Comparison of ENCODE assay signal across 17 cellular contexts in the genomic region with DNA sequence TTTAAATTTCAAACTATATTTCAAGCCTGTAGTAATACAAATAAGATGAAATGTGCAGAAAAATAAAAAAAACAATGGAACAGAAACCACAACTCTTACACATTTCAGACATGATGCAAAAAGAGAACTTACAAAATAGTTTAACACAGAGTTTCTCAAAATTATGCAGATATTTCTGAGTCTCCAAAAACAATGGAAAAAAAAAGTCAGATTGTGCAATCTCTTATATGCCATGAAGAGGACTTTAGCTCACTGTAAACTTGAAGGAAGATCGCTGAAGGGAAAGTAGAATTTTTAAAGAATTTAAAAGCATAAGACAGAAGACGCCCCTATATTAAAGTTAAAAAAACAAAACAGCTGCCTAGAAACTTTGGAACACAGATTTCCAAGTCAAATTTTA. TPM values are rescaled to one million over a fixed set of nuclear protein-coding genes. Genes with fewer than 3 reads are reported as not detected.
DNase-seq lines count a peak whose midpoint lies in the region; ATAC-seq, FAIRE-seq and TF ChIP-seq lines count a peak whose summit lies in the region.
"Had no signal": no experiment of that assay in that cellular context is flagged by ENCODE, and none has a peak within 500 bp of the region (broad histone marks: within the 10 kb centered on the region; RNA-seq: fewer than 3 reads in every experiment).

No MANE protein-coding gene starts in this region.

- H3K79me2 ChIP-seq in HepG2 (ENCODE audit: insufficient read depth, low read length) (no peaks in the 10 kb centered on the region), K562 (ENCODE audit: control insufficient read depth, insufficient read depth, low read length) (peaks cover 5% of the 10 kb centered on the region; the same call in 1 of the 3 replicates)

- H3K27ac ChIP-seq in HepG2 (ENCODE audit: extremely low read length, insufficient read depth, low read length) (no peak overlapping the region), right lobe of liver (no peak overlapping the region), K562 (ENCODE audit: extremely low read depth, low read depth, low read length) (no peak overlapping the region)

- H3K4me3 ChIP-seq in HepG2 (replicated peaks in 1 of 3; ENCODE audit: insufficient read depth in 1 of 3, low read depth in 2 of 3, low read length in 3 of 3) (no peak overlapping the region), right lobe of liver (no peak overlapping the region), K562 (no peak overlapping the region), Caco-2 (ENCODE audit: low read depth, low read length) (no peak overlapping the region)
- H3K4me3 ChIP-seq: GM12878 had no signal

- intact Hi-C loops in HepG2 (cut with micrococcal nuclease; ENCODE audit: unreplicated experiment) (no loop called here), right lobe of liver (cut with DNase I) (no loop called here), K562 (cut with micrococcal nuclease) (no loop called here), Caco-2 (cut with micrococcal nuclease; ENCODE audit: unreplicated experiment) (no loop called here)

- peaks cover 2 to 11% of the 10 kb centered on the region in 2 experiments; a peak in 2 of 5 replicates for H3K36me3 ChIP-seq in HepG2 (replicated peaks in 1 of 2; ENCODE audit: control insufficient read depth in 1 of 2, insufficient read depth in 2 of 2, low read length in 2 of 2)
- peaks cover 0 to 11% (median 3%) of the 10 kb centered on the region in 4 donors for H3K36me3 ChIP-seq in right lobe of liver
- H3K36me3 ChIP-seq in K562 (ENCODE audit: control insufficient read depth, insufficient read depth, low read length): peaks cover 5% of the 10 kb centered on the region; the same call in 1 of the 3 replicates
- H3K36me3 ChIP-seq in Caco-2 (ENCODE audit: control insufficient read depth, insufficient read depth, low read length): 0 out of 2 replicates have a peak, but pooled peaks cover 1% of the 10 kb centered on the region

- H3K9me1 ChIP-seq in K562 (ENCODE audit: control insufficient read depth, insufficient read depth, low read length): no peaks in the 10 kb centered on the region

- CTCF ChIA-PET in HepG2 (lab: Yijun Ruan, JAX; ENCODE audit: low intra/inter-chr PET ratio, low total read pairs) (no interaction called here), K562 (lab: Yijun Ruan, JAX; ENCODE audit: low intra/inter-chr PET ratio) (no interaction called here), Caco-2 (lab: Charles Lee) (no interaction called here)

- TF ChIP-seq EP300 in HepG2 (IDR thresholded peaks at IDR 0.05; ENCODE audit: low read depth in 2 of 2, low read length in 2 of 2): no peak
- no peak for TF ChIP-seq EP300 in HepG2 (CRISPR knock-in tag; IDR thresholded peaks at IDR 0.05; ENCODE audit: borderline replicate concordance)
- no peak for TF ChIP-seq EP300 in K562 (IDR thresholded peaks at IDR 0.05; ENCODE audit: low read length)

- POLR2A ChIA-PET in HepG2 (lab: Yijun Ruan, JAX) (no interaction called here), K562 (lab: Yijun Ruan, JAX) (no interaction called here), Caco-2 (lab: Charles Lee) (no interaction called here)

- no peak for TF ChIP-seq POLR2A in HepG2 (IDR thresholded peaks at IDR 0.05; ENCODE audit: insufficient read depth in 1 of 2, low read depth in 2 of 2, low read length in 2 of 2)
- TF ChIP-seq POLR2A in right lobe of liver (IDR thresholded peaks at IDR 0.05): no peak
- no peak for TF ChIP-seq POLR2A in K562 (conservative IDR thresholded peaks at IDR 0.05)

- no peak overlapping the region for H3K4me3 Mint-ChIP-seq in osteocyte (ENCODE audit: unreplicated experiment)
- no peak overlapping the region for H3K4me3 Mint-ChIP-seq in Caco-2 (ENCODE audit: unreplicated experiment)
- H3K4me3 Mint-ChIP-seq: H9 had no signal

- ATAC-seq in HepG2 (no peak), right lobe of liver (no peak), K562 (no peak)
- ATAC-seq: GM12878 had no signal

- no peak overlapping the region for H3K4me2 ChIP-seq in HepG2 (ENCODE audit: low read depth, low read length)
- H3K4me2 ChIP-seq in K562 (ENCODE audit: insufficient read depth, low read length): no peak overlapping the region

- no peak overlapping the region for H2AFZ ChIP-seq in HepG2 (ENCODE audit: low read length)
- no peak overlapping the region for H2AFZ ChIP-seq in K562 (ENCODE audit: low read depth, low read length)

- H4K20me1 ChIP-seq in HepG2 (ENCODE audit: insufficient read depth, low read length) (no peaks in the 10 kb centered on the region), K562 (replicated peaks; ENCODE audit: control insufficient read depth, insufficient read depth, low read length) (no peaks in the 10 kb centered on the region)

- H3K36me3 Mint-ChIP-seq in osteocyte (ENCODE audit: unreplicated experiment) (peaks cover 40% of the 10 kb centered on the region), Caco-2 (ENCODE audit: insufficient read depth, unreplicated experiment) (peaks cover 36% of the 10 kb centered on the region)

- H3K27me3 Mint-ChIP-seq in osteocyte (ENCODE audit: unreplicated experiment) (no peaks in the 10 kb centered on the region), Caco-2 (ENCODE audit: insufficient read depth, unreplicated experiment) (no peaks in the 10 kb centered on the region)

- WGBS in HepG2 (ENCODE audit: low lambda C conversion rate): 98% methylated on average over 2 of the region's 2 CpGs
- 90% methylated on average over 1 of the region's 2 CpGs for WGBS in right lobe of liver (ENCODE audit: insufficient coverage, low coverage, low lambda C conversion rate, missing lambda C conversion rate)
- WGBS in K562 (ENCODE audit: insufficient coverage, low coverage, missing lambda C conversion rate): 95% methylated on average over 2 of the region's 2 CpGs

- no peak overlapping the region for H3K9ac ChIP-seq in HepG2 (ENCODE audit: insufficient read depth, low read depth, low read length)
- no peak overlapping the region for H3K9ac ChIP-seq in K562 (ENCODE audit: insufficient read depth in 1 of 2, low read depth in 2 of 2, low read length in 2 of 2)

- H3K4me1 Mint-ChIP-seq in osteocyte (ENCODE audit: unreplicated experiment) (peaks cover 8% of the 10 kb centered on the region), Caco-2 (ENCODE audit: low read depth, unreplicated experiment) (no peaks in the 10 kb centered on the region)

- no peaks in the 10 kb centered on the region for H3K27me3 ChIP-seq in HepG2 (ENCODE audit: control insufficient read depth in 1 of 2, insufficient read depth in 2 of 2, low read length in 2 of 2)
- no peaks in the 10 kb centered on the region for H3K27me3 ChIP-seq in right lobe of liver
- H3K27me3 ChIP-seq in K562 (ENCODE audit: control insufficient read depth in 2 of 2, insufficient read depth in 2 of 2, low read length in 2 of 2): no peaks in the 10 kb centered on the region
- no peaks in the 10 kb centered on the region for H3K27me3 ChIP-seq in Caco-2 (replicated peaks; ENCODE audit: control insufficient read depth, insufficient read depth, low read length)

- no peak for FAIRE-seq in HepG2 (lab: Jason Lieb, UNC)
- FAIRE-seq in K562 (lab: Jason Lieb, UNC): no peak
- FAIRE-seq: GM12878, GM18507 had no signal

- BruUV-seq in HepG2 (replicated peaks; lab: Mats Ljungman, UMichigan) (no TSS peak), K562 (replicated peaks; lab: Mats Ljungman, UMichigan) (no TSS peak), Caco-2 (replicated peaks; lab: Mats Ljungman, UMichigan) (no TSS peak)

- in situ Hi-C loops in HepG2 (cut with HindIII; ENCODE audit: extremely low pct_ligation_motif_present, low pct_unique_long_range_greater_than_20kb) (no loop called here), K562 (cut with MboI) (no loop called here)

- H3K9me3 Mint-ChIP-seq in osteocyte (ENCODE audit: unreplicated experiment) (no peaks in the 10 kb centered on the region), Caco-2 (ENCODE audit: unreplicated experiment) (peaks cover 9% of the 10 kb centered on the region)
- H3K9me3 Mint-ChIP-seq: H9 had no signal

- TF ChIP-seq RAD21 in HepG2 (CRISPR knock-in tag; IDR thresholded peaks at IDR 0.05) (no peak), K562 (CRISPR knock-in tag; conservative IDR thresholded peaks at IDR 0.05 in 1 of 2, IDR thresholded peaks at IDR 0.05 in 1 of 2) (no peak)

- H3K27ac Mint-ChIP-seq in osteocyte (ENCODE audit: unreplicated experiment) (peak overlapping the region; percentile 51), Caco-2 (ENCODE audit: unreplicated experiment) (no peak overlapping the region)
- H3K27ac Mint-ChIP-seq: H9 had no signal

- DNase-seq in HepG2 (ENCODE audit: low spot score) (no peak), right lobe of liver (no peak), MV-4-11 (lab: John Stamatoyannopoulos, UW) (peak; percentile 75), K562 (ENCODE audit: extremely low read depth in 1 of 4, low spot score in 3 of 4) (no peak), osteocyte (ENCODE audit: extremely low spot score, unreplicated experiment) (no peak), DMS79 treated with DMSO at 0.1 percent for 48 hours (lab: John Stamatoyannopoulos, UW) (no peak), Caco-2 (no peak)
- DNase-seq in stimulated activated CD4-positive, alpha-beta T cell treated with anti-CD3 and anti-CD28 coated beads, Interleukin-1b, Interleukin-23, amount 100 ng/mL, for 48 hours: no peak
- DNase-seq: COR-L47, H9, NCI-H1092 treated with DMSO at 0.1 percent for 48 hours, NCI-H1694, NCI-H2107, NCI-H345, NCI-H526 treated with DMSO at 0.1 percent for 48 hours had no signal

- TF ChIP-seq CTCF in HepG2 (CRISPR knock-in tag; IDR thresholded peaks at IDR 0.05) (no peak), right lobe of liver (IDR thresholded peaks at IDR 0.05) (no peak), K562 (IDR thresholded peaks at IDR 0.05 in 2 of 3, conservative IDR thresholded peaks at IDR 0.05 in 1 of 3; ENCODE audit: insufficient read depth in 2 of 3, low read depth in 1 of 3, low read length in 3 of 3) (no peak), osteocyte (IDR thresholded peaks at IDR 0.05) (no peak), Caco-2 (IDR thresholded peaks at IDR 0.05; ENCODE audit: insufficient read depth in 1 of 2, low read depth in 1 of 2, low read length in 1 of 2, severe bottlenecking in 1 of 2, unreplicated experiment in 1 of 2) (no peak)

- H3K4me1 ChIP-seq in HepG2 (ENCODE audit: insufficient read depth, low read length) (peaks cover 14% of the 10 kb centered on the region), right lobe of liver (no peaks in the 10 kb centered on the region), K562 (replicated peaks in 1 of 2; ENCODE audit: control insufficient read depth in 2 of 2, insufficient read depth in 2 of 2, low read length in 2 of 2) (no peaks in the 10 kb centered on the region), Caco-2 (no peaks in the 10 kb centered on the region)

- H3K9me3 ChIP-seq in HepG2 (ENCODE audit: low read length) (no peaks in the 10 kb centered on the region), right lobe of liver (no peaks in the 10 kb centered on the region), K562 (replicated peaks; ENCODE audit: control insufficient read depth, insufficient read depth, low read depth, low read length) (no peaks in the 10 kb centered on the region), Caco-2 (no peaks in the 10 kb centered on the region; the same call in 1 of the 2 replicates)

RNA-seq across cellular contexts. Expression of gene ZNF708, which starts 20.4 kb away (rescaled TPM):
- total RNA-seq in HepG2 (2016; rRNA removed; fragmentation: Illumina TruSeq; extraction: Trizol): 5.2 and 6.9 TPM in 2 replicates
- total RNA-seq in HepG2 (2016; cell fraction: cytosol; rRNA removed; fragmentation: Illumina TruSeq; extraction: Trizol; ENCODE audit: low read depth): 1.2 and 1.3 TPM in 2 replicates
- total RNA-seq in HepG2 (2016; cell fraction: insoluble cytoplasmic fraction; rRNA removed; fragmentation: Illumina TruSeq; extraction: Trizol): 5.0 and 7.1 TPM in 2 replicates
- 1.8 and 3.4 TPM in 2 replicates for total RNA-seq in HepG2 (2016; cell fraction: membrane; rRNA removed; fragmentation: Illumina TruSeq; extraction: Trizol)
- total RNA-seq in HepG2 (2016; cell fraction: nucleus; rRNA removed; fragmentation: Illumina TruSeq; extraction: Trizol): 12.9 and 14.9 TPM in 2 replicates
- polyA plus RNA-seq in HepG2 (2011; rRNA removed): 1.8 and 2.7 TPM in 2 replicates
- 0.36 and 1.00 TPM in 2 replicates for polyA plus RNA-seq in HepG2 (2011; cell fraction: cytosol; rRNA removed)
- 2.6 and 3.6 TPM in 2 replicates for polyA plus RNA-seq in HepG2 (2011; cell fraction: nucleus; rRNA removed)
- polyA plus RNA-seq in HepG2 (2012): 3.2 TPM in 2 replicates
- polyA plus RNA-seq in HepG2 (2016; cell fraction: cytosol; fragmentation: Illumina TruSeq; extraction: Trizol; ENCODE audit: low read depth): 0.23 and 0.34 TPM in 2 replicates
- 5.0 and 5.7 TPM in 2 replicates for polyA plus RNA-seq in HepG2 (2016; cell fraction: insoluble cytoplasmic fraction; fragmentation: Illumina TruSeq; extraction: Trizol; ENCODE audit: low read depth)
- polyA plus RNA-seq in HepG2 (2016; cell fraction: membrane; fragmentation: Illumina TruSeq; extraction: Trizol; ENCODE audit: low read depth): 0.62 and 0.77 TPM in 2 replicates
- 12.2 and 16.1 TPM in 2 replicates for polyA plus RNA-seq in HepG2 (2016; cell fraction: nucleus; fragmentation: Illumina TruSeq; extraction: Trizol; ENCODE audit: insufficient read depth, low read depth)
- polyA minus RNA-seq in HepG2 (2011; rRNA and poly(A)+ RNA removed; ENCODE audit: low replicate concordance): 2.1 and 4.1 TPM in 2 replicates
- polyA minus RNA-seq in HepG2 (2011; cell fraction: cytosol; rRNA and poly(A)+ RNA removed): 2.3 and 3.5 TPM in 2 replicates
- 13.9 and 22.6 TPM in 2 replicates for polyA minus RNA-seq in HepG2 (2011; cell fraction: nucleus; rRNA and poly(A)+ RNA removed)
- total RNA-seq in right lobe of liver: 1 to 10 TPM; 2.1 to 4.2 (median 3.2) TPM
- total RNA-seq in K562 (2011; cell fraction: chromatin; rRNA removed; ENCODE audit: low replicate concordance): 5.6 and 15.1 TPM in 2 replicates
- 5.7 and 6.4 TPM in 2 replicates for total RNA-seq in K562 (2011; cell fraction: nucleolus; rRNA removed)
- total RNA-seq in K562 (2011; cell fraction: nucleoplasm; rRNA removed): 6.5 and 7.0 TPM in 2 replicates
- total RNA-seq in K562 (2014; rRNA removed): 6.7 and 8.3 TPM in 2 replicates
- 11.8 and 16.0 TPM in 2 replicates for total RNA-seq in K562 (2014; rRNA removed; fragmentation: Illumina TruSeq; extraction: Trizol)
- 11.3 and 11.9 TPM in 2 replicates for total RNA-seq in K562 (2015; rRNA removed; fragmentation: Illumina TruSeq; extraction: Trizol)
- 8.2 and 8.6 TPM in 2 replicates for total RNA-seq in K562 (2021)
- polyA plus RNA-seq in K562 (2011; rRNA removed): 5.6 and 8.9 TPM in 2 replicates
- 0.98 and 2.3 TPM in 2 replicates for polyA plus RNA-seq in K562 (2011; cell fraction: cytosol; rRNA removed)
- 6.1 and 6.7 TPM in 2 replicates for polyA plus RNA-seq in K562 (2011; cell fraction: nucleus; rRNA removed)
- polyA plus RNA-seq in K562 (2012): 3.8 and 7.0 TPM in 2 replicates
- polyA plus RNA-seq in K562 (2014; fragmentation: Illumina TruSeq; extraction: Trizol): 6.8 and 8.2 TPM in 2 replicates
- 1 to 10 TPM; 2.9 to 4.1 TPM for polyA plus RNA-seq in K562 (2014; fragmentation: Nextera tagmentation; extraction: Ambion mirVana)
- polyA plus RNA-seq in K562 (2014; rRNA removed): 3.8 and 5.0 TPM in 2 replicates
- polyA minus RNA-seq in K562 (2011; rRNA and poly(A)+ RNA removed): 12.6 and 21.7 TPM in 2 replicates
- polyA minus RNA-seq in K562 (2011; cell fraction: cytosol; rRNA and poly(A)+ RNA removed): 3.6 and 10.1 TPM in 2 replicates
- 3.8 and 13.9 TPM in 2 replicates for polyA minus RNA-seq in K562 (2011; cell fraction: nucleus; rRNA and poly(A)+ RNA removed)
- 12.3 and 12.8 TPM in 2 replicates for total RNA-seq in osteocyte
- 8.8 and 10.0 TPM in 2 replicates for total RNA-seq in Caco-2 (2022)

RNA-seq across cellular contexts. Expression of gene ZNF738, which starts 50.0 kb away (rescaled TPM):
- total RNA-seq in HepG2 (2016; rRNA removed; fragmentation: Illumina TruSeq; extraction: Trizol) (4.4 and 5.3 TPM in 2 replicates), right lobe of liver (under 1 TPM; 0.18 to 0.81 (median 0.60) TPM), K562 (2014; rRNA removed) (6.3 and 6.5 TPM in 2 replicates), K562 (2014; rRNA removed; fragmentation: Illumina TruSeq; extraction: Trizol) (8.7 and 9.0 TPM in 2 replicates), K562 (2015; rRNA removed; fragmentation: Illumina TruSeq; extraction: Trizol) (7.9 and 8.8 TPM in 2 replicates), K562 (2021) (5.6 and 6.3 TPM in 2 replicates), osteocyte (6.9 and 7.1 TPM in 2 replicates), Caco-2 (2022) (9.5 and 10.4 TPM in 2 replicates)
- total RNA-seq in HepG2 (2016; cell fraction: cytosol; rRNA removed; fragmentation: Illumina TruSeq; extraction: Trizol; ENCODE audit: low read depth): 1.0 and 1.4 TPM in 2 replicates
- 6.1 and 6.5 TPM in 2 replicates for total RNA-seq in HepG2 (2016; cell fraction: insoluble cytoplasmic fraction; rRNA removed; fragmentation: Illumina TruSeq; extraction: Trizol)
- 1.2 and 2.2 TPM in 2 replicates for total RNA-seq in HepG2 (2016; cell fraction: membrane; rRNA removed; fragmentation: Illumina TruSeq; extraction: Trizol)
- 9.1 and 9.4 TPM in 2 replicates for total RNA-seq in HepG2 (2016; cell fraction: nucleus; rRNA removed; fragmentation: Illumina TruSeq; extraction: Trizol)
- polyA plus RNA-seq in HepG2 (2011; rRNA removed) (2.7 and 3.4 TPM in 2 replicates), K562 (2011; rRNA removed) (0.85 and 8.7 TPM in 2 replicates), K562 (2014; fragmentation: Illumina TruSeq; extraction: Trizol) (8.2 and 11.0 TPM in 2 replicates), K562 (2014; fragmentation: Nextera tagmentation; extraction: Ambion mirVana) (1 to 10 TPM; 7.6 to 8.6 TPM), K562 (2014; rRNA removed) (15.0 and 19.7 TPM in 2 replicates)
- polyA plus RNA-seq in HepG2 (2011; cell fraction: cytosol; rRNA removed): 1.6 and 1.8 TPM in 2 replicates
- 4.3 and 4.4 TPM in 2 replicates for polyA plus RNA-seq in HepG2 (2011; cell fraction: nucleus; rRNA removed)
- polyA plus RNA-seq in HepG2 (2012): 1.5 and 2.2 TPM in 2 replicates
- 0.43 and 0.91 TPM in 2 replicates for polyA plus RNA-seq in HepG2 (2016; cell fraction: cytosol; fragmentation: Illumina TruSeq; extraction: Trizol; ENCODE audit: low read depth)
- polyA plus RNA-seq in HepG2 (2016; cell fraction: insoluble cytoplasmic fraction; fragmentation: Illumina TruSeq; extraction: Trizol; ENCODE audit: low read depth): 5.8 and 6.2 TPM in 2 replicates
- polyA plus RNA-seq in HepG2 (2016; cell fraction: membrane; fragmentation: Illumina TruSeq; extraction: Trizol; ENCODE audit: low read depth): 1.5 and 1.7 TPM in 2 replicates
- 11.7 and 13.6 TPM in 2 replicates for polyA plus RNA-seq in HepG2 (2016; cell fraction: nucleus; fragmentation: Illumina TruSeq; extraction: Trizol; ENCODE audit: insufficient read depth, low read depth)
- 1.1 and 1.9 TPM in 2 replicates for polyA minus RNA-seq in HepG2 (2011; rRNA and poly(A)+ RNA removed; ENCODE audit: low replicate concordance)
- 0.70 and 1.1 TPM in 2 replicates for polyA minus RNA-seq in HepG2 (2011; cell fraction: cytosol; rRNA and poly(A)+ RNA removed)
- 5.5 and 6.3 TPM in 2 replicates for polyA minus RNA-seq in HepG2 (2011; cell fraction: nucleus; rRNA and poly(A)+ RNA removed)
- total RNA-seq in K562 (2011; cell fraction: chromatin; rRNA removed; ENCODE audit: low replicate concordance): 13.2 and 20.7 TPM in 2 replicates
- total RNA-seq in K562 (2011; cell fraction: nucleolus; rRNA removed): 10.7 and 10.8 TPM in 2 replicates
- 19.9 and 32.7 TPM in 2 replicates for total RNA-seq in K562 (2011; cell fraction: nucleoplasm; rRNA removed)
- 0.35 and 6.2 TPM in 2 replicates for polyA plus RNA-seq in K562 (2011; cell fraction: cytosol; rRNA removed)
- polyA plus RNA-seq in K562 (2011; cell fraction: nucleus; rRNA removed): 0.79 and 9.8 TPM in 2 replicates
- polyA plus RNA-seq in K562 (2012): 5.8 and 10.6 TPM in 2 replicates
- 0.24 and 2.0 TPM in 2 replicates for polyA minus RNA-seq in K562 (2011; rRNA and poly(A)+ RNA removed)
- 2.2 TPM in 1 of 2 replicates, not detected in the other for polyA minus RNA-seq in K562 (2011; cell fraction: cytosol; rRNA and poly(A)+ RNA removed)
- 2.2 TPM in 1 of 2 replicates, not detected in the other for polyA minus RNA-seq in K562 (2011; cell fraction: nucleus; rRNA and poly(A)+ RNA removed)

Comparison
In these comparisons a context has a peak if more than half of its experiments do, and no peak if none do; other contexts are left out.
1. Of the 241 proteins assayed by ChIP-seq in both HepG2 and K562: peak only in HepG2: none; only in K562: CEBPG; in both: CEBPB; in neither: 239.